ENCODE assay signal across 1 cellular context in the genomic region with DNA sequence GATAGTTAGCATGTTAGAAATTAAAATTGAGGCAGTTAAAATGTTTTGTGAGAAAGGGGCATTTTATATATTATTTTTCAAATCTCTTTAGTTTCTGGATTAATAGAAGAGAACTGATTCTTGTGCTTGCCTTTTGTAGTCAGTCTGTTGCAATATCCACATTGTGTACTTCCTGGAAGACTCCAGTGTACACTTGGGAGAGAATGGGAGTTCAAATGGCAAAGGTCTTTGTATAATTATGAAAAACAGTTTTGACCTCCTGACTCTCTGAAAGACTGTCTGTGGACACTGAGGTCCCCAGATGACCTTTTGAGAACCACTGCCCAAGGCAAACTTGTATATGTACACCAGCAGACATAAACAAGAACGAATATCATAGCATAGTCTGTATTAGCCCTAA.
TF ChIP-seq lines count a peak whose summit lies in the region.

No MANE protein-coding gene starts in this region.

TF ChIP-seq in HepG2, 621 proteins besides CTCF, POLR2A, EP300 and RAD21 (continues in another document):
- no peak for TF ChIP-seq KLF16 (CRISPR knock-in tag; IDR thresholded peaks at IDR 0.05)
- no peak for TF ChIP-seq ZNF33B (CRISPR knock-in tag; IDR thresholded peaks at IDR 0.05)
- TF ChIP-seq, protein P1, sequence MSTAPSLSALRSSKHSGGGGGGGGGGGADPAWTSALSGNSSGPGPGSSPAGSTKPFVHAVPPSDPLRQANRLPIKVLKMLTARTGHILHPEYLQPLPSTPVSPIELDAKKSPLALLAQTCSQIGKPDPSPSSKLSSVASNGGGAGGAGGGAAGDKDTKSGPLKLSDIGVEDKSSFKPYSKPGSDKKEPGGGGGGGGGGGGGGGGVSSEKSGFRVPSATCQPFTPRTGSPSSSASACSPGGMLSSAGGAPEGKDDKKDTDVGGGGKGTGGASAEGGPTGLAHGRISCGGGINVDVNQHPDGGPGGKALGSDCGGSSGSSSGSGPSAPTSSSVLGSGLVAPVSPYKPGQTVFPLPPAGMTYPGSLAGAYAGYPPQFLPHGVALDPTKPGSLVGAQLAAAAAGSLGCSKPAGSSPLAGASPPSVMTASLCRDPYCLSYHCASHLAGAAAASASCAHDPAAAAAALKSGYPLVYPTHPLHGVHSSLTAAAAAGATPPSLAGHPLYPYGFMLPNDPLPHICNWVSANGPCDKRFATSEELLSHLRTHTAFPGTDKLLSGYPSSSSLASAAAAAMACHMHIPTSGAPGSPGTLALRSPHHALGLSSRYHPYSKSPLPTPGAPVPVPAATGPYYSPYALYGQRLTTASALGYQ (CRISPR knock-in tag; IDR thresholded peaks at IDR 0.05) = no peak
- peak; percentile 51; the same call in 1 of the 2 replicates for TF ChIP-seq ELF3 (CRISPR knock-in tag; IDR thresholded peaks at IDR 0.05)
- no peak for TF ChIP-seq ZNF296 (CRISPR knock-in tag; conservative IDR thresholded peaks at IDR 0.05)
- TF ChIP-seq SIX4 (CRISPR knock-in tag; IDR thresholded peaks at IDR 0.05) = no peak
- no peak for TF ChIP-seq ZNF207 (IDR thresholded peaks at IDR 0.05; ENCODE audit: borderline replicate concordance)
- peak; percentile 77 for TF ChIP-seq RARA (CRISPR knock-in tag; IDR thresholded peaks at IDR 0.05)
- TF ChIP-seq ZSCAN29 (CRISPR knock-in tag; conservative IDR thresholded peaks at IDR 0.05) = no peak
- no peak for TF ChIP-seq NBN (conservative IDR thresholded peaks at IDR 0.05)
- peak; percentile 72 for TF ChIP-seq RXRB (CRISPR knock-in tag; IDR thresholded peaks at IDR 0.05; ENCODE audit: borderline replicate concordance)
- TF ChIP-seq RBFOX2 (IDR thresholded peaks at IDR 0.05; ENCODE audit: low read depth, low read length) = no peak
- no peak for TF ChIP-seq ZFX (CRISPR knock-in tag; IDR thresholded peaks at IDR 0.05; ENCODE audit: low read depth)
- no peak for TF ChIP-seq MZF1 (CRISPR knock-in tag; IDR thresholded peaks at IDR 0.05; ENCODE audit: borderline replicate concordance)
- TF ChIP-seq, protein P2, sequence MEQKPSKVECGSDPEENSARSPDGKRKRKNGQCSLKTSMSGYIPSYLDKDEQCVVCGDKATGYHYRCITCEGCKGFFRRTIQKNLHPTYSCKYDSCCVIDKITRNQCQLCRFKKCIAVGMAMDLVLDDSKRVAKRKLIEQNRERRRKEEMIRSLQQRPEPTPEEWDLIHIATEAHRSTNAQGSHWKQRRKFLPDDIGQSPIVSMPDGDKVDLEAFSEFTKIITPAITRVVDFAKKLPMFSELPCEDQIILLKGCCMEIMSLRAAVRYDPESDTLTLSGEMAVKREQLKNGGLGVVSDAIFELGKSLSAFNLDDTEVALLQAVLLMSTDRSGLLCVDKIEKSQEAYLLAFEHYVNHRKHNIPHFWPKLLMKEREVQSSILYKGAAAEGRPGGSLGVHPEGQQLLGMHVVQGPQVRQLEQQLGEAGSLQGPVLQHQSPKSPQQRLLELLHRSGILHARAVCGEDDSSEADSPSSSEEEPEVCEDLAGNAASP (CRISPR knock-in tag; IDR thresholded peaks at IDR 0.05; ENCODE audit: borderline replicate concordance) = peak; percentile 86; the same call in 1 of the 2 replicates
- no peak for TF ChIP-seq SOX13 (IDR thresholded peaks at IDR 0.05)
- peak in 1 of 2 experiments; percentile 75; a peak in 2 of 4 replicates for TF ChIP-seq SOX13 (CRISPR knock-in tag; conservative IDR thresholded peaks at IDR 0.05 in 1 of 2, IDR thresholded peaks at IDR 0.05 in 1 of 2)
- TF ChIP-seq ARNTL (CRISPR knock-in tag; IDR thresholded peaks at IDR 0.05) = no peak
- peak; percentile 26; the same call in 1 of the 2 replicates for TF ChIP-seq NCOA2 (CRISPR knock-in tag; IDR thresholded peaks at IDR 0.05)
- TF ChIP-seq TBX3 (IDR thresholded peaks at IDR 0.05; ENCODE audit: borderline replicate concordance) = no peak
- TF ChIP-seq ZMYM4 (CRISPR knock-in tag; IDR thresholded peaks at IDR 0.05) = no peak
- no peak for TF ChIP-seq MTA3 (CRISPR knock-in tag; IDR thresholded peaks at IDR 0.05)
- TF ChIP-seq, protein P3, sequence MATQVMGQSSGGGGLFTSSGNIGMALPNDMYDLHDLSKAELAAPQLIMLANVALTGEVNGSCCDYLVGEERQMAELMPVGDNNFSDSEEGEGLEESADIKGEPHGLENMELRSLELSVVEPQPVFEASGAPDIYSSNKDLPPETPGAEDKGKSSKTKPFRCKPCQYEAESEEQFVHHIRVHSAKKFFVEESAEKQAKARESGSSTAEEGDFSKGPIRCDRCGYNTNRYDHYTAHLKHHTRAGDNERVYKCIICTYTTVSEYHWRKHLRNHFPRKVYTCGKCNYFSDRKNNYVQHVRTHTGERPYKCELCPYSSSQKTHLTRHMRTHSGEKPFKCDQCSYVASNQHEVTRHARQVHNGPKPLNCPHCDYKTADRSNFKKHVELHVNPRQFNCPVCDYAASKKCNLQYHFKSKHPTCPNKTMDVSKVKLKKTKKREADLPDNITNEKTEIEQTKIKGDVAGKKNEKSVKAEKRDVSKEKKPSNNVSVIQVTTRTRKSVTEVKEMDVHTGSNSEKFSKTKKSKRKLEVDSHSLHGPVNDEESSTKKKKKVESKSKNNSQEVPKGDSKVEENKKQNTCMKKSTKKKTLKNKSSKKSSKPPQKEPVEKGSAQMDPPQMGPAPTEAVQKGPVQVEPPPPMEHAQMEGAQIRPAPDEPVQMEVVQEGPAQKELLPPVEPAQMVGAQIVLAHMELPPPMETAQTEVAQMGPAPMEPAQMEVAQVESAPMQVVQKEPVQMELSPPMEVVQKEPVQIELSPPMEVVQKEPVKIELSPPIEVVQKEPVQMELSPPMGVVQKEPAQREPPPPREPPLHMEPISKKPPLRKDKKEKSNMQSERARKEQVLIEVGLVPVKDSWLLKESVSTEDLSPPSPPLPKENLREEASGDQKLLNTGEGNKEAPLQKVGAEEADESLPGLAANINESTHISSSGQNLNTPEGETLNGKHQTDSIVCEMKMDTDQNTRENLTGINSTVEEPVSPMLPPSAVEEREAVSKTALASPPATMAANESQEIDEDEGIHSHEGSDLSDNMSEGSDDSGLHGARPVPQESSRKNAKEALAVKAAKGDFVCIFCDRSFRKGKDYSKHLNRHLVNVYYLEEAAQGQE (IDR thresholded peaks at IDR 0.05; ENCODE audit: borderline replicate concordance in 1 of 2, low read depth in 1 of 2, low read length in 2 of 2) = no peak
- TF ChIP-seq, protein P4, sequence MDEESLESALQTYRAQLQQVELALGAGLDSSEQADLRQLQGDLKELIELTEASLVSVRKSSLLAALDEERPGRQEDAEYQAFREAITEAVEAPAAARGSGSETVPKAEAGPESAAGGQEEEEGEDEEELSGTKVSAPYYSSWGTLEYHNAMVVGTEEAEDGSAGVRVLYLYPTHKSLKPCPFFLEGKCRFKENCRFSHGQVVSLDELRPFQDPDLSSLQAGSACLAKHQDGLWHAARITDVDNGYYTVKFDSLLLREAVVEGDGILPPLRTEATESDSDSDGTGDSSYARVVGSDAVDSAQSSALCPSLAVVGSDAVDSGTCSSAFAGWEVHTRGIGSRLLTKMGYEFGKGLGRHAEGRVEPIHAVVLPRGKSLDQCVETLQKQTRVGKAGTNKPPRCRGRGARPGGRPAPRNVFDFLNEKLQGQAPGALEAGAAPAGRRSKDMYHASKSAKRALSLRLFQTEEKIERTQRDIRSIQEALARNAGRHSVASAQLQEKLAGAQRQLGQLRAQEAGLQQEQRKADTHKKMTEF (CRISPR knock-in tag; IDR thresholded peaks at IDR 0.05) = peak; percentile 52; the same call in 1 of the 2 replicates
- TF ChIP-seq SCMH1 (CRISPR knock-in tag; IDR thresholded peaks at IDR 0.05; ENCODE audit: borderline replicate concordance) = no peak
- TF ChIP-seq, protein P5, sequence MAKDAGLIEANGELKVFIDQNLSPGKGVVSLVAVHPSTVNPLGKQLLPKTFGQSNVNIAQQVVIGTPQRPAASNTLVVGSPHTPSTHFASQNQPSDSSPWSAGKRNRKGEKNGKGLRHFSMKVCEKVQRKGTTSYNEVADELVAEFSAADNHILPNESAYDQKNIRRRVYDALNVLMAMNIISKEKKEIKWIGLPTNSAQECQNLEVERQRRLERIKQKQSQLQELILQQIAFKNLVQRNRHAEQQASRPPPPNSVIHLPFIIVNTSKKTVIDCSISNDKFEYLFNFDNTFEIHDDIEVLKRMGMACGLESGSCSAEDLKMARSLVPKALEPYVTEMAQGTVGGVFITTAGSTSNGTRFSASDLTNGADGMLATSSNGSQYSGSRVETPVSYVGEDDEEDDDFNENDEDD (CRISPR knock-in tag; IDR thresholded peaks at IDR 0.05; ENCODE audit: borderline replicate concordance) = no peak
- TF ChIP-seq TEAD2 (CRISPR knock-in tag; IDR thresholded peaks at IDR 0.05) = no peak
- peak; percentile 33; the same call in 1 of the 2 replicates for TF ChIP-seq SAP130 (CRISPR knock-in tag; IDR thresholded peaks at IDR 0.05; ENCODE audit: low read depth)
- TF ChIP-seq CEBPG (CRISPR knock-in tag; IDR thresholded peaks at IDR 0.05) = peak; percentile 52; the same call in 1 of the 2 replicates
- TF ChIP-seq KDM6A (CRISPR knock-in tag; IDR thresholded peaks at IDR 0.05; ENCODE audit: low read depth) = no peak
- no peak for TF ChIP-seq YEATS2 (CRISPR knock-in tag; IDR thresholded peaks at IDR 0.05; ENCODE audit: borderline replicate concordance)
- no peak for TF ChIP-seq POGZ (CRISPR knock-in tag; IDR thresholded peaks at IDR 0.05)
- no peak for TF ChIP-seq ZNF547 (CRISPR knock-in tag; IDR thresholded peaks at IDR 0.05)
- TF ChIP-seq ZNF777 (CRISPR knock-in tag; IDR thresholded peaks at IDR 0.05) = no peak
- no peak for TF ChIP-seq AGO1 (IDR thresholded peaks at IDR 0.05; ENCODE audit: low read depth, low read length, poor library complexity, severe bottlenecking)
- TF ChIP-seq, protein P6, sequence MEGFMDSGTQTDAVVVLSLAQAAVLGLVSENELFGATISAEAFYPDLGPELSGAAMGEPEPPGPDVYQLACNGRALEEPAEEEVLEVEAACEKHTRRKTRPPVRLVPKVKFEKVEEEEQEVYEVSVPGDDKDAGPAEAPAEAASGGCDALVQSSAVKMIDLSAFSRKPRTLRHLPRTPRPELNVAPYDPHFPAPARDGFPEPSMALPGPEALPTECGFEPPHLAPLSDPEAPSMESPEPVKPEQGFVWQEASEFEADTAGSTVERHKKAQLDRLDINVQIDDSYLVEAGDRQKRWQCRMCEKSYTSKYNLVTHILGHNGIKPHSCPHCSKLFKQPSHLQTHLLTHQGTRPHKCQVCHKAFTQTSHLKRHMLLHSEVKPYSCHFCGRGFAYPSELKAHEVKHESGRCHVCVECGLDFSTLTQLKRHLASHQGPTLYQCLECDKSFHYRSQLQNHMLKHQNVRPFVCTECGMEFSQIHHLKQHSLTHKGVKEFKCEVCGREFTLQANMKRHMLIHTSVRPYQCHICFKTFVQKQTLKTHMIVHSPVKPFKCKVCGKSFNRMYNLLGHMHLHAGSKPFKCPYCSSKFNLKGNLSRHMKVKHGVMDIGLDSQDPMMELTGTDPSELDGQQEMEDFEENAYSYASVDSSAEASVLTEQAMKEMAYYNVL (CRISPR knock-in tag; IDR thresholded peaks at IDR 0.05; ENCODE audit: borderline replicate concordance) = no peak
- no peak for TF ChIP-seq RBAK (CRISPR knock-in tag; IDR thresholded peaks at IDR 0.05)
- no peak for TF ChIP-seq MEF2D (CRISPR knock-in tag; IDR thresholded peaks at IDR 0.05)
- no peak for TF ChIP-seq TEAD3 (CRISPR knock-in tag; optimal IDR thresholded peaks at IDR 0.05; ENCODE audit: borderline replicate concordance)
- TF ChIP-seq, protein P7, sequence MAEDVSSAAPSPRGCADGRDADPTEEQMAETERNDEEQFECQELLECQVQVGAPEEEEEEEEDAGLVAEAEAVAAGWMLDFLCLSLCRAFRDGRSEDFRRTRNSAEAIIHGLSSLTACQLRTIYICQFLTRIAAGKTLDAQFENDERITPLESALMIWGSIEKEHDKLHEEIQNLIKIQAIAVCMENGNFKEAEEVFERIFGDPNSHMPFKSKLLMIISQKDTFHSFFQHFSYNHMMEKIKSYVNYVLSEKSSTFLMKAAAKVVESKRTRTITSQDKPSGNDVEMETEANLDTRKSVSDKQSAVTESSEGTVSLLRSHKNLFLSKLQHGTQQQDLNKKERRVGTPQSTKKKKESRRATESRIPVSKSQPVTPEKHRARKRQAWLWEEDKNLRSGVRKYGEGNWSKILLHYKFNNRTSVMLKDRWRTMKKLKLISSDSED (CRISPR knock-in tag; IDR thresholded peaks at IDR 0.05) = no peak
- no peak for TF ChIP-seq NFE2L2 (IDR thresholded peaks at IDR 0.05; ENCODE audit: low read length)
- no peak for TF ChIP-seq DPF2 (CRISPR knock-in tag; IDR thresholded peaks at IDR 0.05; ENCODE audit: borderline replicate concordance, low read depth)
- no peak for TF ChIP-seq ZZZ3 (CRISPR knock-in tag; IDR thresholded peaks at IDR 0.05; ENCODE audit: borderline replicate concordance)
- no peak for TF ChIP-seq HOXA7 (CRISPR knock-in tag; IDR thresholded peaks at IDR 0.05)
- TF ChIP-seq BCL6 (CRISPR knock-in tag; IDR thresholded peaks at IDR 0.05) = peak; percentile 59; the same call in 1 of the 2 replicates
- no peak for TF ChIP-seq ZNF160 (CRISPR knock-in tag; IDR thresholded peaks at IDR 0.05)
- TF ChIP-seq ZNF205 (CRISPR knock-in tag; IDR thresholded peaks at IDR 0.05) = no peak
- TF ChIP-seq, protein P8, sequence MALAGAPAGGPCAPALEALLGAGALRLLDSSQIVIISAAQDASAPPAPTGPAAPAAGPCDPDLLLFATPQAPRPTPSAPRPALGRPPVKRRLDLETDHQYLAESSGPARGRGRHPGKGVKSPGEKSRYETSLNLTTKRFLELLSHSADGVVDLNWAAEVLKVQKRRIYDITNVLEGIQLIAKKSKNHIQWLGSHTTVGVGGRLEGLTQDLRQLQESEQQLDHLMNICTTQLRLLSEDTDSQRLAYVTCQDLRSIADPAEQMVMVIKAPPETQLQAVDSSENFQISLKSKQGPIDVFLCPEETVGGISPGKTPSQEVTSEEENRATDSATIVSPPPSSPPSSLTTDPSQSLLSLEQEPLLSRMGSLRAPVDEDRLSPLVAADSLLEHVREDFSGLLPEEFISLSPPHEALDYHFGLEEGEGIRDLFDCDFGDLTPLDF (CRISPR knock-in tag; IDR thresholded peaks at IDR 0.05) = no peak
- TF ChIP-seq HMG20A (CRISPR knock-in tag; IDR thresholded peaks at IDR 0.05; ENCODE audit: borderline replicate concordance) = peak; percentile 41; the same call in 1 of the 2 replicates
- no peak for TF ChIP-seq REPIN1 (CRISPR knock-in tag; IDR thresholded peaks at IDR 0.05; ENCODE audit: borderline replicate concordance, low read depth)
- TF ChIP-seq SOX6 (IDR thresholded peaks at IDR 0.05) = no peak
- peak; percentile 26; the same call in 1 of the 2 replicates for TF ChIP-seq SOX6 (CRISPR knock-in tag; IDR thresholded peaks at IDR 0.05)
- no peak for TF ChIP-seq ZNF138 (CRISPR knock-in tag; IDR thresholded peaks at IDR 0.05; ENCODE audit: low read depth)
- TF ChIP-seq CENPX (CRISPR knock-in tag; IDR thresholded peaks at IDR 0.05) = no peak
- TF ChIP-seq FOXK2 (IDR thresholded peaks at IDR 0.05) = no peak
- peak; percentile 40; the same call in 1 of the 2 replicates for TF ChIP-seq SOX5 (CRISPR knock-in tag; IDR thresholded peaks at IDR 0.05; ENCODE audit: borderline replicate concordance)
- peak; percentile 78 for TF ChIP-seq NR2F2 (IDR thresholded peaks at IDR 0.05; ENCODE audit: borderline replicate concordance, low read depth)
- no peak for TF ChIP-seq TMF1 (CRISPR knock-in tag; IDR thresholded peaks at IDR 0.05; ENCODE audit: low read depth)
- no peak for TF ChIP-seq ZNF564 (CRISPR knock-in tag; IDR thresholded peaks at IDR 0.05)
- TF ChIP-seq, protein P9, sequence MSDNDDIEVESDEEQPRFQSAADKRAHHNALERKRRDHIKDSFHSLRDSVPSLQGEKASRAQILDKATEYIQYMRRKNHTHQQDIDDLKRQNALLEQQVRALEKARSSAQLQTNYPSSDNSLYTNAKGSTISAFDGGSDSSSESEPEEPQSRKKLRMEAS (IDR thresholded peaks at IDR 0.05) = no peak
- TF ChIP-seq ZNF709 (CRISPR knock-in tag; IDR thresholded peaks at IDR 0.05) = no peak
- no peak for TF ChIP-seq ARID2 (CRISPR knock-in tag; IDR thresholded peaks at IDR 0.05; ENCODE audit: borderline replicate concordance)
- TF ChIP-seq ZNF746 (CRISPR knock-in tag; IDR thresholded peaks at IDR 0.05) = no peak
